8 cellular contexts compared by ENCODE assay signal in genomic region chr10:103968441-103969391, GRCh38. TPM values are rescaled to one million over a fixed set of nuclear protein-coding genes. Genes with fewer than 3 reads are reported as not detected.
DNase-seq lines count a peak whose midpoint lies in the region; ATAC-seq and TF ChIP-seq lines count a peak whose summit lies in the region.
"Had no signal": no experiment of that assay in that cellular context is flagged by ENCODE, and none has a peak within 500 bp of the region (broad histone marks: within the 10 kb centered on the region; RNA-seq: fewer than 3 reads in every experiment).

No MANE protein-coding gene starts in this region.

- no peaks in the 10 kb centered on the region for H3K36me3 ChIP-seq in HEK293 (ENCODE audit: control insufficient read depth in 2 of 2, insufficient read depth in 1 of 2, low read length in 2 of 2)

- H3K27ac Mint-ChIP-seq in T-helper 17 cell: peak overlapping the region; percentile 97

- H3K4me1 ChIP-seq in HEK293 (ENCODE audit: control insufficient read depth, insufficient read depth, low read length) (peaks cover 5% of the 10 kb centered on the region; the same call in 1 of the 2 replicates), foreskin keratinocyte (peaks cover 24% of the 10 kb centered on the region)

- TF ChIP-seq CTCF in HEK293 (tag by site-specific recombination; IDR thresholded peaks at IDR 0.05) (no peak), foreskin keratinocyte (conservative IDR thresholded peaks at IDR 0.05) (no peak)

- H3K27me3 ChIP-seq in foreskin keratinocyte: no peaks in the 10 kb centered on the region

- POLR2A ChIA-PET in HEK293 (lab: Yijun Ruan, JAX): interaction anchor here (1.0 to 1.6 kb wide), 4 partner anchors 15 to 153 kb away, joined by 3 to 8 read pairs (median 4); partner anchors contain the start of gene SFR1

- H3K27me3 Mint-ChIP-seq in T-helper 17 cell: no peaks in the 10 kb centered on the region

- peak overlapping the region; percentile 99 for H3K4me3 Mint-ChIP-seq in T-helper 17 cell

- H3K4me3 ChIP-seq in HEK293 (ENCODE audit: low read depth, low read length) (peak overlapping the region; percentile 89), skin epidermis (peak overlapping the region; percentile 54 to 88 (median 82))

- peaks cover 5% of the 10 kb centered on the region for H3K36me3 Mint-ChIP-seq in T-helper 17 cell (ENCODE audit: low read depth)

- H3K4me1 Mint-ChIP-seq in T-helper 17 cell: peaks cover 44% of the 10 kb centered on the region

- CTCF ChIA-PET in HEK293 (lab: Yijun Ruan, JAX): interaction anchor here (0.7 to 2.0 kb wide), 7 partner anchors 14 to 383 kb away, joined by 3 to 10 read pairs (median 3); no protein-coding TSS in a partner anchor

- no peak for ATAC-seq in T-helper 17 cell
- ATAC-seq in foreskin keratinocyte: no peak
- no peak for ATAC-seq in HG03521 (IDR thresholded peaks at IDR 0.05; ENCODE audit: unreplicated experiment)

- H3K27ac ChIP-seq in HEK293 (ENCODE audit: extremely low read depth, low read depth, low read length): no peak overlapping the region
- H3K27ac ChIP-seq in foreskin keratinocyte: peak overlapping the region; percentile 44
- peak overlapping the region in 18 of 21 experiments; percentile 14 to 100 (median 98) for H3K27ac ChIP-seq in skin epidermis

- no peaks in the 10 kb centered on the region for H3K9me3 ChIP-seq in HEK293 (ENCODE audit: control insufficient read depth, insufficient read depth, low read depth, low read length)
- no peaks in the 10 kb centered on the region for H3K9me3 ChIP-seq in T-helper 17 cell (ENCODE audit: control insufficient read depth, low read length, poor library complexity, severe bottlenecking)

- DNase-seq in T-helper 17 cell (no peak), foreskin keratinocyte (no peak), NCI-H510A (lab: John Stamatoyannopoulos, UW) (no peak), DMS114 treated with DMSO at 0.1 percent for 48 hours (lab: John Stamatoyannopoulos, UW; ENCODE audit: unreplicated experiment) (no peak)
- DNase-seq: NCI-H1694 treated with DMSO at 0.1 percent for 48 hours had no signal

TF ChIP-seq in HEK293, 187 proteins besides CTCF, POLR2A, EP300 and RAD21 (continues in another document):
- 0 out of 2 replicates have a peak, but pooled peaks have one; percentile 13 for TF ChIP-seq ZNF610 (tag by site-specific recombination; IDR thresholded peaks at IDR 0.05; ENCODE audit: borderline replicate concordance)
- TF ChIP-seq ZNF677 (tag by site-specific recombination; IDR thresholded peaks at IDR 0.05): no peak
- 0 out of 2 replicates have a peak, but pooled peaks have one; percentile 36 for TF ChIP-seq IKZF3 (tag by site-specific recombination; IDR thresholded peaks at IDR 0.05)
- peak; percentile 73 for TF ChIP-seq ZNF335 (tag by site-specific recombination; conservative IDR thresholded peaks at IDR 0.05)
- TF ChIP-seq ATF2 (tag by site-specific recombination; IDR thresholded peaks at IDR 0.05; ENCODE audit: low read depth): peak; percentile 87
- TF ChIP-seq GLI2 (tag by site-specific recombination; IDR thresholded peaks at IDR 0.05; ENCODE audit: borderline replicate concordance, low read depth): no peak
- TF ChIP-seq, protein P1, sequence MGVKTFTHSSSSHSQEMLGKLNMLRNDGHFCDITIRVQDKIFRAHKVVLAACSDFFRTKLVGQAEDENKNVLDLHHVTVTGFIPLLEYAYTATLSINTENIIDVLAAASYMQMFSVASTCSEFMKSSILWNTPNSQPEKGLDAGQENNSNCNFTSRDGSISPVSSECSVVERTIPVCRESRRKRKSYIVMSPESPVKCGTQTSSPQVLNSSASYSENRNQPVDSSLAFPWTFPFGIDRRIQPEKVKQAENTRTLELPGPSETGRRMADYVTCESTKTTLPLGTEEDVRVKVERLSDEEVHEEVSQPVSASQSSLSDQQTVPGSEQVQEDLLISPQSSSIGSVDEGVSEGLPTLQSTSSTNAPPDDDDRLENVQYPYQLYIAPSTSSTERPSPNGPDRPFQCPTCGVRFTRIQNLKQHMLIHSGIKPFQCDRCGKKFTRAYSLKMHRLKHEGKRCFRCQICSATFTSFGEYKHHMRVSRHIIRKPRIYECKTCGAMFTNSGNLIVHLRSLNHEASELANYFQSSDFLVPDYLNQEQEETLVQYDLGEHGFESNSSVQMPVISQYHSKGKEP (tag by site-specific recombination; IDR thresholded peaks at IDR 0.05): no peak
- no peak for TF ChIP-seq ZNF473 (tag by site-specific recombination; IDR thresholded peaks at IDR 0.05)
- TF ChIP-seq ZNF23 (tag by site-specific recombination; IDR thresholded peaks at IDR 0.05; ENCODE audit: borderline replicate concordance): no peak
- no peak for TF ChIP-seq TRIM28 (IDR thresholded peaks at IDR 0.05; ENCODE audit: borderline replicate concordance, low read length)
- peak; percentile 57; the same call in 1 of the 2 replicates for TF ChIP-seq PRDM6 (tag by site-specific recombination; IDR thresholded peaks at IDR 0.05)
- no peak for TF ChIP-seq ZNF560 (tag by site-specific recombination; IDR thresholded peaks at IDR 0.05; ENCODE audit: borderline replicate concordance)
- no peak for TF ChIP-seq ZNF121 (tag by site-specific recombination; IDR thresholded peaks at IDR 0.05)
- no peak for TF ChIP-seq ZNF791 (tag by site-specific recombination; IDR thresholded peaks at IDR 0.05)
- no peak for TF ChIP-seq AEBP2 (tag by site-specific recombination; IDR thresholded peaks at IDR 0.05; ENCODE audit: borderline replicate concordance)
- TF ChIP-seq PRDM1 (tag by site-specific recombination; IDR thresholded peaks at IDR 0.05): peak; percentile 64
- TF ChIP-seq, protein P2, sequence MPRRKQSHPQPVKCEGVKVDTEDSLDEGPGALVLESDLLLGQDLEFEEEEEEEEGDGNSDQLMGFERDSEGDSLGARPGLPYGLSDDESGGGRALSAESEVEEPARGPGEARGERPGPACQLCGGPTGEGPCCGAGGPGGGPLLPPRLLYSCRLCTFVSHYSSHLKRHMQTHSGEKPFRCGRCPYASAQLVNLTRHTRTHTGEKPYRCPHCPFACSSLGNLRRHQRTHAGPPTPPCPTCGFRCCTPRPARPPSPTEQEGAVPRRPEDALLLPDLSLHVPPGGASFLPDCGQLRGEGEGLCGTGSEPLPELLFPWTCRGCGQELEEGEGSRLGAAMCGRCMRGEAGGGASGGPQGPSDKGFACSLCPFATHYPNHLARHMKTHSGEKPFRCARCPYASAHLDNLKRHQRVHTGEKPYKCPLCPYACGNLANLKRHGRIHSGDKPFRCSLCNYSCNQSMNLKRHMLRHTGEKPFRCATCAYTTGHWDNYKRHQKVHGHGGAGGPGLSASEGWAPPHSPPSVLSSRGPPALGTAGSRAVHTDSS (tag by site-specific recombination; IDR thresholded peaks at IDR 0.05): no peak
- TF ChIP-seq ZNF561 (tag by site-specific recombination; IDR thresholded peaks at IDR 0.05; ENCODE audit: borderline replicate concordance): peak; percentile 58
- peak; percentile 32; the same call in 1 of the 2 replicates for TF ChIP-seq ZNF600 (tag by site-specific recombination; IDR thresholded peaks at IDR 0.05)
- TF ChIP-seq SCRT1 (tag by site-specific recombination; IDR thresholded peaks at IDR 0.05; ENCODE audit: borderline replicate concordance): no peak
- TF ChIP-seq, protein P3, sequence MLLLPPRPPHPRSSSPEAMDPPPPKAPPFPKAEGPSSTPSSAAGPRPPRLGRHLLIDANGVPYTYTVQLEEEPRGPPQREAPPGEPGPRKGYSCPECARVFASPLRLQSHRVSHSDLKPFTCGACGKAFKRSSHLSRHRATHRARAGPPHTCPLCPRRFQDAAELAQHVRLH (tag by site-specific recombination; IDR thresholded peaks at IDR 0.05): peak; percentile 62; the same call in 1 of the 2 replicates
- peak; percentile 54 for TF ChIP-seq ZBTB17 (tag by site-specific recombination; IDR thresholded peaks at IDR 0.05)

RNA-seq across cellular contexts. Expression of gene SLK, which starts 1.8 kb away (rescaled TPM):
- 10 to 100 TPM; 24.1 to 25.4 TPM for total RNA-seq in T-helper 17 cell
- total RNA-seq in foreskin keratinocyte: 59.3 and 64.3 TPM in 2 replicates
- polyA plus RNA-seq in foreskin keratinocyte: 10.5 and 11.1 TPM in 2 replicates

RNA-seq across cellular contexts. Expression of gene STN1, which starts 50.7 kb away (rescaled TPM):
- 10 to 100 TPM; 47.0 to 53.7 TPM for total RNA-seq in T-helper 17 cell
- total RNA-seq in foreskin keratinocyte: 28.9 and 29.4 TPM in 2 replicates
- 22.7 and 27.0 TPM in 2 replicates for polyA plus RNA-seq in foreskin keratinocyte
